Comparison of ENCODE assay signal across 10 cellular contexts in genomic region chr14:61609143-61609851, GRCh38.
DNase-seq lines count a peak whose midpoint lies in the region; ATAC-seq and TF ChIP-seq lines count a peak whose summit lies in the region.
"Had no signal": no experiment of that assay in that cellular context is flagged by ENCODE, and none has a peak within 500 bp of the region (broad histone marks: within the 10 kb centered on the region; RNA-seq: fewer than 3 reads in every experiment).

No MANE protein-coding gene starts in this region.

- DNase-seq in AG04450 (ENCODE audit: low read depth, low spot score) (no peak), NCI-H1694 treated with DMSO at 0.1 percent for 48 hours (lab: John Stamatoyannopoulos, UW) (peak; percentile 51), choroid plexus epithelial cell (ENCODE audit: low read depth) (peak; percentile 55), left lung (no peak), GM19238 (ENCODE audit: insufficient read length, low spot score) (no peak), NCI-H524 treated with DMSO at 0.1 percent for 48 hours (lab: John Stamatoyannopoulos, UW) (no peak)
- DNase-seq: T1000 had no signal

- H3K4me1 ChIP-seq in left lung: peaks cover 12 to 18% of the 10 kb centered on the region in 2 donors

- CTCF ChIA-PET in AG04450 (lab: Charles Lee): interaction anchor here (0.8 to 1.6 kb wide), 2 partner anchors 43 to 50 kb away, joined by 3 to 5 read pairs; no protein-coding TSS in a partner anchor

- H3K27ac ChIP-seq in AG04450 (ENCODE audit: low read depth, low read length) (peak overlapping the region; percentile 93), left lung (peak overlapping the region; percentile 39 to 41)
- H3K27ac ChIP-seq: C4-2B had no signal

- H3K27me3 ChIP-seq in AG04450 (ENCODE audit: control insufficient read depth, insufficient read depth, low read length): no peaks in the 10 kb centered on the region
- no peaks in the 10 kb centered on the region for H3K27me3 ChIP-seq in left lung

- no peak for TF ChIP-seq CTCF in AG04450 (IDR thresholded peaks at IDR 0.05; ENCODE audit: low read depth, low read length)
- no peak for TF ChIP-seq CTCF in choroid plexus epithelial cell (conservative IDR thresholded peaks at IDR 0.05; ENCODE audit: low read depth, low read length)
- no peak for TF ChIP-seq CTCF in left lung (IDR thresholded peaks at IDR 0.05)

- intact Hi-C loops in left lung (cut with DNase I): no loop called here

- H3K36me3 ChIP-seq in left lung: no peaks in the 10 kb centered on the region

- H3K4me3 ChIP-seq in AG04450 (ENCODE audit: low read depth, low read length) (no peak overlapping the region), choroid plexus epithelial cell (ENCODE audit: low read depth, low read length) (no peak overlapping the region), left lung (no peak overlapping the region)

- POLR2A ChIA-PET in AG04450 (lab: Yijun Ruan, JAX): interaction anchor here (0.5 to 2.3 kb wide), 16 partner anchors 11 to 357 kb away, joined by 3 to 8 read pairs (median 4); partner anchors contain the start of gene HIF1A

- ATAC-seq in left lung (peak; percentile 48), GM19452 (IDR thresholded peaks at IDR 0.05; ENCODE audit: unreplicated experiment) (no peak), GM21529 (IDR thresholded peaks at IDR 0.05; ENCODE audit: unreplicated experiment) (no peak)

- H3K9me3 ChIP-seq in AG04450 (ENCODE audit: control insufficient read depth, insufficient read depth, low read length) (0 out of 2 replicates have a peak, but pooled peaks cover 3% of the 10 kb centered on the region), left lung (no peaks in the 10 kb centered on the region)

Comparison
In these comparisons a context has a peak if more than half of its experiments do, and no peak if none do; other contexts are left out.
1. DNase-seq: peak in NCI-H1694 treated with DMSO at 0.1 percent for 48 hours (single experiment) and choroid plexus epithelial cell (single experiment); none in AG04450 (single experiment), left lung (0 of 2), GM19238 (single experiment) and NCI-H524 treated with DMSO at 0.1 percent for 48 hours (single experiment).